In the genomic region with DNA sequence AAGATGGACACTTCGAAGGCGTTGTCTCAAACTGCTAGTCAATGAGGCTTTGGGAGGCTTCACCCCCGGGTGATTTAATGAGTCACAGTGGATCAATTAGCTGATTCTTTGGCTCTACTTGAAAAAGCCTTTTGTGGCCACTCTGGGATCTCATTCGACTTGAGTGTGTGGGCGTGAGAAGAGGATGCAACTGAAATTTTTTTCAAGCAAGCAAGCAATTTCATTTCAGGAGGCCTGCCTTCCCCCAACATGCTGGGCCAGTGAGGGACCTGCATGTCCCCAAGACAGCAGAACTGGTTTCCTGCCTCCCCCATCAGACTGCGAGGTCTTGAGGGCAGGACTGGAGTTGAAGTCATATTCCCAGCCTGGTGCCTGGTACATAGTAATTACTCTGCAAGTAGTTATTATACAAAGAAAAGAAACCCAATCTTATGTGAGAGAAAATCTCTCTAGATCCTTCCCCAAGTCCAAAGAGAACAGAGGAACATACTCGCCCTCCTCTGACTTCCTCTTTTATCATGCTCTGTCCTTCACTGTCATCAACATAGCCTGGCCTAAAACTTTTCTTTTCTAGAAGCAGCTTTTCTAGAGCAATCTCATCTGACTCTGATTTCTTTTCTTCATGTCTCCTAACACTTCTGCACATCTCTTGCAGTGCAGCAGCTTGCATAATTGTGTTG, we compare ENCODE assay signal across 1 cellular context.
TF ChIP-seq lines count a peak whose summit lies in the region.

No MANE protein-coding gene starts in this region.

TF ChIP-seq in GM23338, 12 proteins besides CTCF, POLR2A, EP300 and RAD21:
- TF ChIP-seq EZH2 (IDR thresholded peaks at IDR 0.05; ENCODE audit: low read depth, unreplicated experiment) (no peak), STAT1 (IDR thresholded peaks at IDR 0.05; ENCODE audit: unreplicated experiment) (no peak), ZNF331 (CRISPR knock-in tag; IDR thresholded peaks at IDR 0.05; ENCODE audit: low read depth) (no peak), CREB1 (CRISPR knock-in tag; IDR thresholded peaks at IDR 0.05; ENCODE audit: low read depth) (no peak), JUNB (IDR thresholded peaks at IDR 0.05; ENCODE audit: unreplicated experiment) (no peak), EZH2phosphoT487 (IDR thresholded peaks at IDR 0.05; ENCODE audit: unreplicated experiment) (no peak)
- TF ChIP-seq, protein P1, sequence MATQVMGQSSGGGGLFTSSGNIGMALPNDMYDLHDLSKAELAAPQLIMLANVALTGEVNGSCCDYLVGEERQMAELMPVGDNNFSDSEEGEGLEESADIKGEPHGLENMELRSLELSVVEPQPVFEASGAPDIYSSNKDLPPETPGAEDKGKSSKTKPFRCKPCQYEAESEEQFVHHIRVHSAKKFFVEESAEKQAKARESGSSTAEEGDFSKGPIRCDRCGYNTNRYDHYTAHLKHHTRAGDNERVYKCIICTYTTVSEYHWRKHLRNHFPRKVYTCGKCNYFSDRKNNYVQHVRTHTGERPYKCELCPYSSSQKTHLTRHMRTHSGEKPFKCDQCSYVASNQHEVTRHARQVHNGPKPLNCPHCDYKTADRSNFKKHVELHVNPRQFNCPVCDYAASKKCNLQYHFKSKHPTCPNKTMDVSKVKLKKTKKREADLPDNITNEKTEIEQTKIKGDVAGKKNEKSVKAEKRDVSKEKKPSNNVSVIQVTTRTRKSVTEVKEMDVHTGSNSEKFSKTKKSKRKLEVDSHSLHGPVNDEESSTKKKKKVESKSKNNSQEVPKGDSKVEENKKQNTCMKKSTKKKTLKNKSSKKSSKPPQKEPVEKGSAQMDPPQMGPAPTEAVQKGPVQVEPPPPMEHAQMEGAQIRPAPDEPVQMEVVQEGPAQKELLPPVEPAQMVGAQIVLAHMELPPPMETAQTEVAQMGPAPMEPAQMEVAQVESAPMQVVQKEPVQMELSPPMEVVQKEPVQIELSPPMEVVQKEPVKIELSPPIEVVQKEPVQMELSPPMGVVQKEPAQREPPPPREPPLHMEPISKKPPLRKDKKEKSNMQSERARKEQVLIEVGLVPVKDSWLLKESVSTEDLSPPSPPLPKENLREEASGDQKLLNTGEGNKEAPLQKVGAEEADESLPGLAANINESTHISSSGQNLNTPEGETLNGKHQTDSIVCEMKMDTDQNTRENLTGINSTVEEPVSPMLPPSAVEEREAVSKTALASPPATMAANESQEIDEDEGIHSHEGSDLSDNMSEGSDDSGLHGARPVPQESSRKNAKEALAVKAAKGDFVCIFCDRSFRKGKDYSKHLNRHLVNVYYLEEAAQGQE (IDR thresholded peaks at IDR 0.05; ENCODE audit: unreplicated experiment), result no peak
- TF ChIP-seq, protein P2, sequence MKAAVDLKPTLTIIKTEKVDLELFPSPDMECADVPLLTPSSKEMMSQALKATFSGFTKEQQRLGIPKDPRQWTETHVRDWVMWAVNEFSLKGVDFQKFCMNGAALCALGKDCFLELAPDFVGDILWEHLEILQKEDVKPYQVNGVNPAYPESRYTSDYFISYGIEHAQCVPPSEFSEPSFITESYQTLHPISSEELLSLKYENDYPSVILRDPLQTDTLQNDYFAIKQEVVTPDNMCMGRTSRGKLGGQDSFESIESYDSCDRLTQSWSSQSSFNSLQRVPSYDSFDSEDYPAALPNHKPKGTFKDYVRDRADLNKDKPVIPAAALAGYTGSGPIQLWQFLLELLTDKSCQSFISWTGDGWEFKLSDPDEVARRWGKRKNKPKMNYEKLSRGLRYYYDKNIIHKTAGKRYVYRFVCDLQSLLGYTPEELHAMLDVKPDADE (IDR thresholded peaks at IDR 0.05), result no peak
